In the genomic region with DNA sequence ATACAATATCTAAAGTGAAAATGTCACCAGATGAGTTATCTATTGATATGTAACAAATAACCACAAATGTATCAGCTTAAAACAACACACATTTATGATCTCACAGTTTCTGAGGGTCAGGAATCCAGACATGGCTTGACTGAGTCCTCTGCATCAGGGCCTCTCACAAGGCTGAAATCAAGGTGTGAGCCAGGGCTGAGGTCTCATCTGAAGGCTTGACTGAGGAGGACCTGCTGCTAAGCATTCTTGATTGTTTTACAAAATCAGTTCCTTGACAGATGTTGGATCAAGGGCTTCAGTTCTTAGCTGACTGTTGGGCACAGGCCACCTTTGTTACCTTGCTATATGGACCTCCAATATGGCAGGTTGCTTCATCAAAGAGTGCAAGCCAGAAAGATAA, we compare ENCODE assay signal across 16 cellular contexts.
A peak's percentile ranks its signal among the peaks of the same experiment; 100 is the strongest.
DNase-seq lines count a peak whose midpoint lies in the region; ATAC-seq, FAIRE-seq and TF ChIP-seq lines count a peak whose summit lies in the region.
"Had no signal": no experiment of that assay in that cellular context is flagged by ENCODE, and none has a peak within 500 bp of the region (broad histone marks: within the 10 kb centered on the region; RNA-seq: fewer than 3 reads in every experiment).

No MANE protein-coding gene starts in this region.

- POLR2A ChIA-PET in IMR-90 (lab: Charles Lee; ENCODE audit: unreplicated experiment) (no interaction called here), K562 (lab: Yijun Ruan, JAX) (no interaction called here), OCI-LY7 (lab: Charles Lee) (no interaction called here)

- H3K79me2 ChIP-seq in K562 (ENCODE audit: control insufficient read depth, insufficient read depth, low read length) (no peaks in the 10 kb centered on the region), OCI-LY7 (ENCODE audit: insufficient read depth, low read depth, low read length) (no peaks in the 10 kb centered on the region)

- H4K8ac ChIP-seq in IMR-90 (ENCODE audit: low read depth in 2 of 2, low read length in 2 of 2): no peak overlapping the region

- no peak overlapping the region for H3K14ac ChIP-seq in IMR-90 (replicated peaks; ENCODE audit: low read depth, low read length)

- H3K27ac ChIP-seq in IMR-90 (ENCODE audit: insufficient read depth, low read length): no peak overlapping the region
- H3K27ac ChIP-seq in K562 (ENCODE audit: extremely low read depth, low read depth, low read length): no peak overlapping the region
- H3K27ac ChIP-seq in OCI-LY7 (ENCODE audit: low read depth, low read length, poor library complexity, severe bottlenecking): no peak overlapping the region
- H3K27ac ChIP-seq: C4-2B had no signal

- H2BK120ac ChIP-seq in IMR-90 (ENCODE audit: low read depth, low read length): no peak overlapping the region

- DNase-seq in IMR-90 (no peak), K562 (ENCODE audit: extremely low read depth in 1 of 4, low spot score in 3 of 4) (no peak), mucosa of gallbladder (ENCODE audit: low spot score) (peak; percentile 1), mucosa of descending colon (no peak), KG1 (lab: John Stamatoyannopoulos, UW) (no peak), OCI-LY7 (ENCODE audit: low spot score) (no peak)
- DNase-seq: AML-193; Caco-2; CD4-positive, alpha-beta T cell; H9 had no signal

- H2AFZ ChIP-seq in IMR-90 (replicated peaks; ENCODE audit: low read length, poor library complexity) (no peak overlapping the region), K562 (ENCODE audit: low read depth, low read length) (no peak overlapping the region), OCI-LY7 (ENCODE audit: low read length) (no peak overlapping the region)

- TF ChIP-seq RAD21 in IMR-90 (IDR thresholded peaks at IDR 0.05; ENCODE audit: low read length) (no peak), K562 (CRISPR knock-in tag; conservative IDR thresholded peaks at IDR 0.05 in 1 of 2, IDR thresholded peaks at IDR 0.05 in 1 of 2) (no peak)

- H3K9me3 ChIP-seq in IMR-90 (ENCODE audit: control insufficient read depth, insufficient read depth, low read length) (peaks cover 6% of the 10 kb centered on the region), K562 (replicated peaks; ENCODE audit: control insufficient read depth, insufficient read depth, low read depth, low read length) (no peaks in the 10 kb centered on the region), mucosa of descending colon (peaks cover 10% of the 10 kb centered on the region), OCI-LY7 (ENCODE audit: low read length) (no peaks in the 10 kb centered on the region; the same call in 1 of the 2 replicates)
- H3K9me3 ChIP-seq: Caco-2 had no signal

- H3K4me3 ChIP-seq in IMR-90 (ENCODE audit: insufficient read depth, low read depth, low read length) (no peak overlapping the region), K562 (no peak overlapping the region), mucosa of descending colon (no peak overlapping the region), OCI-LY7 (ENCODE audit: low read depth, low read length, poor library complexity, severe bottlenecking) (no peak overlapping the region)

- peak overlapping the region; percentile 38 for H2AK5ac ChIP-seq in IMR-90 (ENCODE audit: low read depth, low read length)

- no peak for ATAC-seq in IMR-90 (ENCODE audit: low read depth)
- ATAC-seq in K562: no peak
- no peak for ATAC-seq in mucosa of descending colon

- CTCF ChIA-PET in IMR-90 (lab: Yijun Ruan, JAX) (no interaction called here), K562 (lab: Yijun Ruan, JAX; ENCODE audit: low intra/inter-chr PET ratio) (no interaction called here), OCI-LY7 (lab: Charles Lee; ENCODE audit: unreplicated experiment) (no interaction called here)

- TF ChIP-seq POLR2A in IMR-90 (IDR thresholded peaks at IDR 0.05; ENCODE audit: low read depth, low read length): no peak
- no peak for TF ChIP-seq POLR2A in K562 (conservative IDR thresholded peaks at IDR 0.05)

- no peaks in the 10 kb centered on the region; a peak in 1 of 4 replicates for H3K79me1 ChIP-seq in IMR-90 (ENCODE audit: low read depth in 1 of 2, low read length in 2 of 2)

- H3K9me1 ChIP-seq in IMR-90 (ENCODE audit: insufficient read depth, low read length) (peaks cover 27% of the 10 kb centered on the region), K562 (ENCODE audit: control insufficient read depth, insufficient read depth, low read length) (no peaks in the 10 kb centered on the region)

- H3K36me3 ChIP-seq in IMR-90 (ENCODE audit: control insufficient read depth, insufficient read depth, low read length) (no peaks in the 10 kb centered on the region), K562 (ENCODE audit: control insufficient read depth, insufficient read depth, low read length) (no peaks in the 10 kb centered on the region), mucosa of descending colon (ENCODE audit: low read depth) (no peaks in the 10 kb centered on the region), OCI-LY7 (ENCODE audit: insufficient read depth, low read length) (no peaks in the 10 kb centered on the region)

- dilution Hi-C loops in IMR-90 (cut with HindIII; ENCODE audit: low sequenced_read_pairs, unreplicated experiment): no loop called here

- no peak overlapping the region for H3K56ac ChIP-seq in IMR-90 (ENCODE audit: extremely low read depth, insufficient read depth, low read length)

- no peak for TF ChIP-seq CTCF in IMR-90 (conservative IDR thresholded peaks at IDR 0.05; ENCODE audit: low read depth, low read length)
- TF ChIP-seq CTCF in K562 (IDR thresholded peaks at IDR 0.05 in 2 of 3, conservative IDR thresholded peaks at IDR 0.05 in 1 of 3; ENCODE audit: insufficient read depth in 2 of 3, low read depth in 1 of 3, low read length in 3 of 3): no peak
- no peak for TF ChIP-seq CTCF in mucosa of descending colon (IDR thresholded peaks at IDR 0.05)
- TF ChIP-seq CTCF in OCI-LY7 (conservative IDR thresholded peaks at IDR 0.05; ENCODE audit: low read length): no peak

- peak; percentile 48 for FAIRE-seq in K562 (lab: Jason Lieb, UNC)
- FAIRE-seq: A204.1, D721Med, GM12891, GM19239, H1 had no signal

- peak overlapping the region; percentile 57; the same call in 1 of the 3 replicates for H2BK15ac ChIP-seq in IMR-90 (ENCODE audit: low read depth, low read length)

- H4K20me1 ChIP-seq in IMR-90 (ENCODE audit: insufficient read depth, low read length) (no peaks in the 10 kb centered on the region), K562 (replicated peaks; ENCODE audit: control insufficient read depth, insufficient read depth, low read length) (no peaks in the 10 kb centered on the region), OCI-LY7 (ENCODE audit: insufficient read depth, low read length) (no peaks in the 10 kb centered on the region)

- intact Hi-C loops in IMR-90 (cut with micrococcal nuclease) (no loop called here), K562 (cut with micrococcal nuclease) (no loop called here), mucosa of descending colon (cut with DNase I, micrococcal nuclease) (no loop called here), OCI-LY7 (cut with micrococcal nuclease; ENCODE audit: unreplicated experiment) (no loop called here)

- TF ChIP-seq EP300 in K562 (IDR thresholded peaks at IDR 0.05; ENCODE audit: low read length): no peak

- BruUV-seq in IMR-90 (replicated peaks; lab: Mats Ljungman, UMichigan): no TSS peak
- BruUV-seq in K562 (replicated peaks; lab: Mats Ljungman, UMichigan): no TSS peak
- BruUV-seq in OCI-LY7 (replicated peaks; lab: Mats Ljungman, UMichigan): no TSS peak

- H3K4me2 ChIP-seq in IMR-90 (ENCODE audit: low read depth, low read length) (no peak overlapping the region), K562 (ENCODE audit: insufficient read depth, low read length) (no peak overlapping the region), OCI-LY7 (ENCODE audit: low read length) (no peak overlapping the region)

- no peaks in the 10 kb centered on the region for H3K27me3 ChIP-seq in IMR-90 (ENCODE audit: control insufficient read depth, insufficient read depth, low read length)
- H3K27me3 ChIP-seq in K562 (ENCODE audit: control insufficient read depth in 2 of 2, insufficient read depth in 2 of 2, low read length in 2 of 2): peaks cover 2 to 3% of the 10 kb centered on the region in 2 experiments; a peak in 1 of 5 replicates

- no peak overlapping the region for H3K9ac ChIP-seq in IMR-90 (ENCODE audit: low read depth, low read length)
- H3K9ac ChIP-seq in K562 (ENCODE audit: insufficient read depth in 1 of 2, low read depth in 2 of 2, low read length in 2 of 2): no peak overlapping the region

- H4K5ac ChIP-seq in IMR-90 (ENCODE audit: low read depth, low read length): no peak overlapping the region

- no peak overlapping the region for H3K18ac ChIP-seq in IMR-90 (ENCODE audit: low read depth, low read length)

- H3K23ac ChIP-seq in IMR-90 (ENCODE audit: low read depth, low read length): no peak overlapping the region

- no peak overlapping the region for H2BK5ac ChIP-seq in IMR-90 (ENCODE audit: low read depth, low read length, poor library complexity, severe bottlenecking)

- in situ Hi-C loops in IMR-90 (cut with MboI; ENCODE audit: low sequenced_read_pairs): no loop called here
- in situ Hi-C loops in K562 (cut with MboI): no loop called here

- no peak overlapping the region for H2AK9ac ChIP-seq in IMR-90 (replicated peaks; ENCODE audit: low read depth, low read length, poor library complexity)

- no peaks in the 10 kb centered on the region for H3K9me2 ChIP-seq in OCI-LY7 (ENCODE audit: insufficient read depth, low read length)

- H2BK20ac ChIP-seq in IMR-90 (ENCODE audit: low read depth, low read length): no peak overlapping the region

- H3K4me1 ChIP-seq in IMR-90 (ENCODE audit: control insufficient read depth, insufficient read depth, low read length): peaks cover 30% of the 10 kb centered on the region
- no peaks in the 10 kb centered on the region for H3K4me1 ChIP-seq in K562 (replicated peaks in 1 of 2; ENCODE audit: control insufficient read depth in 2 of 2, insufficient read depth in 2 of 2, low read length in 2 of 2)
- peaks cover 17% of the 10 kb centered on the region for H3K4me1 ChIP-seq in mucosa of descending colon (ENCODE audit: low read depth)
- no peaks in the 10 kb centered on the region for H3K4me1 ChIP-seq in OCI-LY7 (ENCODE audit: insufficient read depth, low read length, poor library complexity, severe bottlenecking)
- H3K4me1 ChIP-seq: Caco-2 had no signal

- H4K91ac ChIP-seq in IMR-90 (ENCODE audit: insufficient read depth, low read depth, low read length): no peak overlapping the region

- H3K4ac ChIP-seq in IMR-90 (ENCODE audit: low read depth, low read length): peak overlapping the region; percentile 7

TF ChIP-seq in IMR-90, 13 proteins besides CTCF, POLR2A, EP300 and RAD21:
- no peak for TF ChIP-seq BHLHE40 (IDR thresholded peaks at IDR 0.05; ENCODE audit: low read depth, low read length)

TF ChIP-seq in K562, 482 proteins besides CTCF, POLR2A, EP300 and RAD21 (continues in another document):
- TF ChIP-seq MCM2 (IDR thresholded peaks at IDR 0.05; ENCODE audit: low read depth) (no peak), JUND (IDR thresholded peaks at IDR 0.05; ENCODE audit: borderline replicate concordance, low read depth, low read length) (no peak), JUND (tag; IDR thresholded peaks at IDR 0.05; ENCODE audit: borderline replicate concordance, low read depth, low read length) (no peak), CREB1 (IDR thresholded peaks at IDR 0.05) (no peak), CREB1 (CRISPR knock-in tag; IDR thresholded peaks at IDR 0.05) (no peak), TAF1 (IDR thresholded peaks at IDR 0.05; ENCODE audit: control insufficient read depth, extremely low read depth, insufficient read depth, low read length, severe bottlenecking) (no peak), SLC30A9 (CRISPR knock-in tag; IDR thresholded peaks at IDR 0.05) (no peak)
